In genomic region chr9:97874617-97875016, GRCh38 we compare ENCODE assay signal across 15 cellular contexts. TPM values are rescaled to one million over a fixed set of nuclear protein-coding genes. Genes with fewer than 3 reads are reported as not detected.
DNase-seq lines count a peak whose midpoint lies in the region; ATAC-seq, FAIRE-seq and TF ChIP-seq lines count a peak whose summit lies in the region.
"Had no signal": no experiment of that assay in that cellular context is flagged by ENCODE, and none has a peak within 500 bp of the region (broad histone marks: within the 10 kb centered on the region; RNA-seq: fewer than 3 reads in every experiment).

No MANE protein-coding gene starts in this region.

- DNase-seq in COR-L47 (lab: John Stamatoyannopoulos, UW) (peak; percentile 88), NCI-H1417 (lab: John Stamatoyannopoulos, UW) (peak in 2 of 3 experiments; percentile 45 to 69), NCI-H69 (lab: John Stamatoyannopoulos, UW) (peak; percentile 99), OCI-M2 (lab: John Stamatoyannopoulos, UW; ENCODE audit: unreplicated experiment) (no peak), NCI-H2171 treated with DMSO at 0.1 percent for 48 hours (lab: John Stamatoyannopoulos, UW) (no peak), H54 (ENCODE audit: insufficient read length, low spot score) (no peak)
- no peak for DNase-seq in stimulated activated CD4-positive, alpha-beta T cell treated with anti-CD3 and anti-CD28 coated beads, Interleukin-4, amount 100 ng/mL, for 4 hours
- DNase-seq: Caco-2, DMS153, H9, SIG-M5, T-helper 17 cell had no signal

- no peak for FAIRE-seq in H54 (lab: Jason Lieb, UNC)

- TF ChIP-seq POLR2A in H54 (IDR thresholded peaks at IDR 0.05; ENCODE audit: low read depth, low read length), result no peak

- ATAC-seq in esophagus mucosa, result peak; percentile 55
- ATAC-seq: T-helper 17 cell had no signal

RNA-seq across cellular contexts. Expression of gene FOXE1, which starts 21.6 kb away (rescaled TPM):
- 7.6 TPM for total RNA-seq in esophagus mucosa
- total RNA-seq: Caco-2, H9, HT-29, LHCN-M2 had no signal

RNA-seq across cellular contexts. Expression of gene TRMO, which starts 47.7 kb away (rescaled TPM):
- total RNA-seq in esophagus mucosa, result 8.6 TPM

Comparison
In these comparisons a context has a peak if more than half of its experiments do, and no peak if none do; other contexts are left out.
1. DNase-seq: peak in COR-L47 (single experiment), NCI-H1417 (2 of 3) and NCI-H69 (single experiment); none in OCI-M2 (single experiment), stimulated activated CD4-positive, alpha-beta T cell treated with anti-CD3 and anti-CD28 coated beads, Interleukin-4, amount 100 ng/mL, for 4 hours (0 of 2), NCI-H2171 treated with DMSO at 0.1 percent for 48 hours (single experiment) and H54 (single experiment).